ENCODE assay signal across 25 cellular contexts in the genomic region with DNA sequence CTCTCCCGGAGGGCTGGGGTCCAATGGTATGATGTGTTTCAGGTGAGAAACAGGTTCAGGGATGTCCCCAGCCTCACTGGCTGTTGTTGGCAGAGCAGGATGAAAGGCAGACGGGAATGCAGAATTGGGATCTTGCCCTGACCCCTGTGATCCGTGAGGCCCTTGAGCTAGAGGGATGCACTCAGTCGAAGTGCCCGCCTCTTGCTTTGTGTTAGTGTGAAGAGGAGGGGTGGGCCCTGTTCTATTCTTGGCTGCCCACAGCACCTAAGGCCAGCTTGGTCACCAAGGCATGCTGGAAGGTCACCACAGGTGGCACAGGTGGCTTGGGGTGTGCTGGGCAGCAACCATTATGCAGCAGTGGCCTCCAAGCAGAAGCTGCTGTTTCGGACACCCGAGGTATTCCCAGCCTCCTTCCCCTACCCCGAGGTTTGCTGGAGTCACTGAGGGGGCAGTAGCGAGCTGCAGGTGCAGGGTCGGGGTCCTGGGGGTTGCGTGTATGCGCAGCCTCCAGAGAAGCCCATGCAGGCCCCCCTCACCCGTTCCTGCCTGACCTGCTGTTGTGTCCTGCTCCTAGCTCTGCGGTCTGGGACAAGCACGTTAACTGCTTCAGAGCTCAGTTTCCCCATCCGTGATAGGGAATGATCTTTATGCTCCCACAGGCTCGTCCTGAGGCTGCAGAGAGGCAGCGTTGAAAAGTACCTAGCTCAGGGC. TPM values are rescaled to one million over a fixed set of nuclear protein-coding genes. Genes with fewer than 3 reads are reported as not detected.
DNase-seq lines count a peak whose midpoint lies in the region; ATAC-seq, FAIRE-seq and TF ChIP-seq lines count a peak whose summit lies in the region.
"Had no signal": no experiment of that assay in that cellular context is flagged by ENCODE, and none has a peak within 500 bp of the region (broad histone marks: within the 10 kb centered on the region; RNA-seq: fewer than 3 reads in every experiment).

No MANE protein-coding gene starts in this region.

- DNase-seq in HTR-8/SVneo (ENCODE audit: insufficient read length, low spot score), result no peak
- peak; percentile 70 for DNase-seq in endodermal cell
- DNase-seq in neural crest cell (ENCODE audit: low read depth, low spot score), result no peak
- DNase-seq in NOMO-1 (lab: John Stamatoyannopoulos, UW; ENCODE audit: unreplicated experiment in 2 of 2), result no peak
- DNase-seq in activated T-cell treated with anti-CD3 and anti-CD28 coated beads, Interleukin-2, amount 50 U/mL, for 72 hours, result no peak
- DNase-seq in OCI-M1 (lab: John Stamatoyannopoulos, UW), result no peak
- no peak for DNase-seq in C1 segment of cervical spinal cord (lab: John Stamatoyannopoulos, UW)
- DNase-seq: activated CD4-positive, alpha-beta T cell treated with anti-CD3 and anti-CD28 coated beads for 4 hours; activated CD8-positive, alpha-beta T cell treated with anti-CD3 and anti-CD28 coated beads, Interleukin-2, amount 10 ng/mL, durations not matched to agents 7 days and 5 days; activated naive CD8-positive, alpha-beta T cell treated with anti-CD3 and anti-CD28 coated beads for 36 hours; anterior cingulate cortex; hypothalamus; KBM-7; left colon; MG63; NCI-H1105 treated with DMSO at 0.1 percent for 48 hours; NCI-H187 treated with DMSO at 0.1 percent for 48 hours; NCI-H2171; NCI-H510A treated with DMSO at 0.1 percent for 48 hours; SIG-M5; stimulated activated CD4-positive, alpha-beta T cell treated with anti-CD3 and anti-CD28 coated beads, Interleukin-4, amount 100 ng/mL, for 1 hour; thyroid gland had no signal

- no peak overlapping the region for H3K4me3 ChIP-seq in BLaER1 treated with 17β-estradiol and CSF1 and Interleukin-3, amounts not matched to agents 10 nM and 100 nM
- H3K4me3 ChIP-seq in endodermal cell (ENCODE audit: low read length), result no peak overlapping the region
- H3K4me3 ChIP-seq: gastroesophageal sphincter, MG63, thyroid gland had no signal

- peaks cover 0 to 41% (median 0%) of the 10 kb centered on the region in 11 experiments; a peak in 4 of 22 replicates for H3K27me3 ChIP-seq in BLaER1 treated with 17β-estradiol and CSF1 and Interleukin-3, amounts not matched to agents 10 nM and 100 nM
- no peaks in the 10 kb centered on the region for H3K27me3 ChIP-seq in endodermal cell (ENCODE audit: control insufficient read depth, insufficient read depth, low read length, poor library complexity, severe bottlenecking)
- H3K27me3 ChIP-seq: gastroesophageal sphincter, MG63, thyroid gland had no signal

- WGBS in endodermal cell (ENCODE audit: insufficient coverage in 1 of 2, insufficient read length in 1 of 2), 2 experiments, result 88% methylated on average over 12 to 18 of the region's 18 CpGs

- H3K27ac Mint-ChIP-seq in endodermal cell (no peak overlapping the region), neural crest cell (ENCODE audit: unreplicated experiment) (peak overlapping the region; percentile 43)
- no peak overlapping the region for H3K27ac Mint-ChIP-seq in activated T-cell treated with anti-CD3 and anti-CD28 coated beads, Interleukin-2, amount 50 U/mL, for 72 hours
- H3K27ac Mint-ChIP-seq: activated naive CD8-positive, alpha-beta T cell treated with anti-CD3 and anti-CD28 coated beads for 36 hours had no signal

- no peak overlapping the region for H3K4me3 Mint-ChIP-seq in endodermal cell
- H3K4me3 Mint-ChIP-seq in neural crest cell, result no peak overlapping the region
- H3K4me3 Mint-ChIP-seq in activated T-cell treated with anti-CD3 and anti-CD28 coated beads, Interleukin-2, amount 50 U/mL, for 72 hours, result no peak overlapping the region
- H3K4me3 Mint-ChIP-seq: activated CD8-positive, alpha-beta T cell treated with anti-CD3 and anti-CD28 coated beads, Interleukin-2, amount 10 ng/mL, durations not matched to agents 7 days and 5 days; activated naive CD8-positive, alpha-beta T cell treated with anti-CD3 and anti-CD28 coated beads for 36 hours had no signal

- peaks cover 0 to 28% (median 4%) of the 10 kb centered on the region in 11 experiments; a peak in 10 of 22 replicates for H3K36me3 ChIP-seq in BLaER1 treated with 17β-estradiol and CSF1 and Interleukin-3, amounts not matched to agents 10 nM and 100 nM
- H3K36me3 ChIP-seq in endodermal cell (ENCODE audit: control insufficient read depth, insufficient read depth, low read length), result no peaks in the 10 kb centered on the region
- H3K36me3 ChIP-seq: gastroesophageal sphincter, MG63, thyroid gland had no signal

- peaks cover 10% of the 10 kb centered on the region for H3K36me3 Mint-ChIP-seq in endodermal cell (ENCODE audit: low read depth)
- peaks cover 7% of the 10 kb centered on the region for H3K36me3 Mint-ChIP-seq in neural crest cell (ENCODE audit: low read depth)
- H3K36me3 Mint-ChIP-seq in activated T-cell treated with anti-CD3 and anti-CD28 coated beads, Interleukin-2, amount 50 U/mL, for 72 hours (ENCODE audit: insufficient read depth in 2 of 2), result no peaks in the 10 kb centered on the region
- H3K36me3 Mint-ChIP-seq: activated naive CD8-positive, alpha-beta T cell treated with anti-CD3 and anti-CD28 coated beads for 36 hours had no signal

- peaks cover 66 to 100% (median 96%) of the 10 kb centered on the region in 11 experiments; a peak in 20 of 22 replicates for H4K20me1 ChIP-seq in BLaER1 treated with 17β-estradiol and CSF1 and Interleukin-3, amounts not matched to agents 10 nM and 100 nM

- peak overlapping the region in 4 of 11 experiments; percentile 46 to 69 (median 57); a peak in 4 of 22 replicates for H3K9ac ChIP-seq in BLaER1 treated with 17β-estradiol and CSF1 and Interleukin-3, amounts not matched to agents 10 nM and 100 nM
- no peak overlapping the region for H3K9ac ChIP-seq in endodermal cell (ENCODE audit: extremely low read depth, low read length, poor library complexity, severe bottlenecking)

- TF ChIP-seq CTCF in endodermal cell (conservative IDR thresholded peaks at IDR 0.05) (peak; percentile 66), neural crest cell (conservative IDR thresholded peaks at IDR 0.05) (peak; percentile 23)

- peaks cover 36% of the 10 kb centered on the region for H3K4me1 Mint-ChIP-seq in endodermal cell
- peaks cover 47% of the 10 kb centered on the region for H3K4me1 Mint-ChIP-seq in neural crest cell
- peaks cover 29% of the 10 kb centered on the region for H3K4me1 Mint-ChIP-seq in activated T-cell treated with anti-CD3 and anti-CD28 coated beads, Interleukin-2, amount 50 U/mL, for 72 hours (ENCODE audit: low read depth)

- no peak for ATAC-seq in activated T-cell treated with anti-CD3 and anti-CD28 coated beads, Interleukin-2, amount 50 U/mL, for 72 hours (replicated peaks in 1 of 2)
- ATAC-seq: activated CD8-positive, alpha-beta T cell treated with anti-CD3 and anti-CD28 coated beads, Interleukin-2, amount 10 ng/mL, durations not matched to agents 7 days and 5 days; gastroesophageal sphincter; left colon had no signal

- peak overlapping the region in 10 of 11 experiments; percentile 83 to 96 (median 90); a peak in 18 of 22 replicates for H3K4me2 ChIP-seq in BLaER1 treated with 17β-estradiol and CSF1 and Interleukin-3, amounts not matched to agents 10 nM and 100 nM

- no peaks in the 10 kb centered on the region for H3K9me3 ChIP-seq in BLaER1 treated with 17β-estradiol and CSF1 and Interleukin-3, amounts not matched to agents 10 nM and 100 nM (replicated peaks in 1 of 11)
- H3K9me3 ChIP-seq in endodermal cell (ENCODE audit: control insufficient read depth, low read length), result no peaks in the 10 kb centered on the region
- H3K9me3 ChIP-seq: gastroesophageal sphincter, MG63, thyroid gland had no signal

- H3K27me3 Mint-ChIP-seq in endodermal cell (ENCODE audit: insufficient read depth) (no peaks in the 10 kb centered on the region), neural crest cell (ENCODE audit: low read depth) (no peaks in the 10 kb centered on the region)
- no peaks in the 10 kb centered on the region for H3K27me3 Mint-ChIP-seq in activated T-cell treated with anti-CD3 and anti-CD28 coated beads, Interleukin-2, amount 50 U/mL, for 72 hours (ENCODE audit: low read depth)
- H3K27me3 Mint-ChIP-seq: activated naive CD8-positive, alpha-beta T cell treated with anti-CD3 and anti-CD28 coated beads for 36 hours had no signal

- FAIRE-seq in HTR-8/SVneo (lab: Jason Lieb, UNC), result peak; percentile 62
- FAIRE-seq: colon had no signal

- H3K4me1 ChIP-seq in BLaER1 treated with 17β-estradiol and CSF1 and Interleukin-3, amounts not matched to agents 10 nM and 100 nM, result peaks cover 67 to 100% (median 95%) of the 10 kb centered on the region in 10 experiments
- peaks cover 13% of the 10 kb centered on the region for H3K4me1 ChIP-seq in endodermal cell (ENCODE audit: control insufficient read depth, insufficient read depth, low read length)

- peak overlapping the region in 4 of 11 experiments; percentile 35 to 71 (median 69); a peak in 3 of 22 replicates for H3K27ac ChIP-seq in BLaER1 treated with 17β-estradiol and CSF1 and Interleukin-3, amounts not matched to agents 10 nM and 100 nM
- H3K27ac ChIP-seq in endodermal cell (ENCODE audit: low read depth, low read length), result no peak overlapping the region
- H3K27ac ChIP-seq: thyroid gland had no signal

- H3K9me3 Mint-ChIP-seq in endodermal cell, result peaks cover 6% of the 10 kb centered on the region
- no peaks in the 10 kb centered on the region for H3K9me3 Mint-ChIP-seq in neural crest cell
- no peaks in the 10 kb centered on the region for H3K9me3 Mint-ChIP-seq in activated T-cell treated with anti-CD3 and anti-CD28 coated beads, Interleukin-2, amount 50 U/mL, for 72 hours
- H3K9me3 Mint-ChIP-seq: activated naive CD8-positive, alpha-beta T cell treated with anti-CD3 and anti-CD28 coated beads for 36 hours had no signal

RNA-seq across cellular contexts. Expression of gene LRP5, which starts 12.9 kb away (rescaled TPM):
- total RNA-seq in endodermal cell (10 to 100 TPM; 58.2 to 64.1 TPM), neural crest cell (43.4 and 44.3 TPM in 2 replicates)
- polyA plus RNA-seq in endodermal cell (2013, experiment 1 of 2), result 37.4 TPM
- polyA plus RNA-seq in endodermal cell (2013, experiment 2 of 2), result 35.9 TPM
- total RNA-seq in activated T-cell treated with anti-CD3 and anti-CD28 coated beads, Interleukin-2, amount 50 U/mL, for 72 hours, result 1 to 10 TPM; 6.8 to 9.3 TPM

RNA-seq across cellular contexts. Expression of gene C11orf24, which starts 53.6 kb away (rescaled TPM):
- total RNA-seq in endodermal cell (10 to 100 TPM; 38.4 to 39.4 TPM), neural crest cell (54.2 and 54.5 TPM in 2 replicates)
- 34.3 TPM for polyA plus RNA-seq in endodermal cell (2013, experiment 1 of 2)
- 33.0 TPM for polyA plus RNA-seq in endodermal cell (2013, experiment 2 of 2)
- total RNA-seq in activated T-cell treated with anti-CD3 and anti-CD28 coated beads, Interleukin-2, amount 50 U/mL, for 72 hours, result 10 to 100 TPM; 24.7 to 28.4 TPM
